In genomic region chr1:2052756-2053155, GRCh38 we compare ENCODE assay signal across 23 cellular contexts. TPM values are rescaled to one million over a fixed set of nuclear protein-coding genes. Genes with fewer than 3 reads are reported as not detected.
DNase-seq lines count a peak whose midpoint lies in the region; ATAC-seq and TF ChIP-seq lines count a peak whose summit lies in the region.
"Had no signal": no experiment of that assay in that cellular context is flagged by ENCODE, and none has a peak within 500 bp of the region (broad histone marks: within the 10 kb centered on the region; RNA-seq: fewer than 3 reads in every experiment).

No MANE protein-coding gene starts in this region.

- H2AK5ac ChIP-seq in trophoblast cell (ENCODE audit: low read length): no peak overlapping the region

- H3K9me3 ChIP-seq in CD4-positive, alpha-beta memory T cell (ENCODE audit: control insufficient read depth in 1 of 2, low read length in 2 of 2): no peaks in the 10 kb centered on the region
- peaks cover 2% of the 10 kb centered on the region for H3K9me3 ChIP-seq in trophoblast cell (ENCODE audit: insufficient read depth, low read depth, low read length)
- H3K9me3 ChIP-seq in psoas muscle: no peaks in the 10 kb centered on the region
- H3K9me3 ChIP-seq: adrenal gland, pancreas, right lobe of liver, thoracic aorta had no signal

- intact Hi-C loops in CD4-positive, alpha-beta memory T cell (cut with micrococcal nuclease): no loop called here
- intact Hi-C loops in psoas muscle (cut with DNase I): no loop called here

- no peak overlapping the region for H3K23ac ChIP-seq in trophoblast cell (ENCODE audit: low read length)

- ATAC-seq in effector memory CD8-positive, alpha-beta T cell (replicated peaks): no peak
- ATAC-seq in psoas muscle: no peak
- ATAC-seq: activated CD4-positive, CD25-positive, alpha-beta regulatory T cell treated with anti-CD3 and anti-CD28 coated beads, Interleukin-2, amount 50 U/mL, for 24 hours; HepG2; pancreas; right lobe of liver had no signal

- H3K14ac ChIP-seq in trophoblast cell (ENCODE audit: low read length): no peak overlapping the region

- CTCF ChIA-PET in CD4-positive, alpha-beta memory T cell (lab: Charles Lee; ENCODE audit: partially characterized antibody): interaction anchor here (1.9 kb wide), 1 partner anchor 8 kb away, joined by 8 read pairs; no protein-coding TSS in a partner anchor

- no peak overlapping the region for H4K8ac ChIP-seq in trophoblast cell (ENCODE audit: low read depth, low read length)

- H2AFZ ChIP-seq in trophoblast cell (ENCODE audit: insufficient read depth, low read length, poor library complexity): no peak overlapping the region

- H3K27ac ChIP-seq in CD4-positive, alpha-beta memory T cell (ENCODE audit: low read depth, low read length): no peak overlapping the region
- no peak overlapping the region for H3K27ac ChIP-seq in trophoblast cell (ENCODE audit: low read depth, low read length)
- H3K27ac ChIP-seq in psoas muscle: no peak overlapping the region
- H3K27ac ChIP-seq: cardiac muscle cell, pancreas, right lobe of liver, thoracic aorta had no signal

- no peak overlapping the region for H2BK12ac ChIP-seq in trophoblast cell (ENCODE audit: low read length)

- DNase-seq in CD4-positive, alpha-beta memory T cell: peak in 1 of 5 donors; percentile 3
- no peak for DNase-seq in effector memory CD8-positive, alpha-beta T cell
- DNase-seq in trophoblast cell (no peak), SIG-M5 treated with dmso at 0.1 percent for 504 hours (lab: John Stamatoyannopoulos, UW; ENCODE audit: unreplicated experiment) (no peak), psoas muscle (no peak), NCI-H2029 (lab: John Stamatoyannopoulos, UW) (no peak)
- DNase-seq: activated CD8-positive, alpha-beta memory T cell treated with anti-CD3 and anti-CD28 coated beads for 24 hours; adrenal gland; foreskin fibroblast; HFFc6; mammary epithelial cell; NCI-H1436; NCI-H524 treated with DMSO at 0.1 percent for 48 hours; right lobe of liver; RPMI8226; stimulated activated CD4-positive, alpha-beta T cell treated with anti-CD3 and anti-CD28 coated beads, Interleukin-15, amount 100 ng/mL, for 24 hours had no signal

- H3K36me3 Mint-ChIP-seq in CD4-positive, alpha-beta memory T cell: peaks cover 0 to 13% of the 10 kb centered on the region in 2 donors
- H3K36me3 Mint-ChIP-seq in IgD-negative memory B cell: no peaks in the 10 kb centered on the region
- peaks cover 14% of the 10 kb centered on the region for H3K36me3 Mint-ChIP-seq in effector memory CD8-positive, alpha-beta T cell (ENCODE audit: insufficient read depth)

- peak overlapping the region; percentile 13 for H3K4ac ChIP-seq in trophoblast cell (ENCODE audit: low read depth, low read length)

- H3K36me3 ChIP-seq in CD4-positive, alpha-beta memory T cell (ENCODE audit: insufficient read depth, low read length): peaks cover 4% of the 10 kb centered on the region
- H3K36me3 ChIP-seq in trophoblast cell (ENCODE audit: control insufficient read depth in 1 of 2, insufficient read depth in 2 of 2, low read length in 2 of 2) (peaks cover 19% of the 10 kb centered on the region in 2 experiments), psoas muscle (ENCODE audit: insufficient read depth in 1 of 2, low read depth in 1 of 2) (no peaks in the 10 kb centered on the region)
- H3K36me3 ChIP-seq: pancreas, thoracic aorta had no signal

- H3K18ac ChIP-seq in trophoblast cell (ENCODE audit: low read length): no peak overlapping the region

- peaks cover 5 to 34% (median 13%) of the 10 kb centered on the region in 4 donors for H3K4me1 Mint-ChIP-seq in CD4-positive, alpha-beta memory T cell
- H3K4me1 Mint-ChIP-seq in IgD-negative memory B cell: peaks cover 7 to 13% (median 12%) of the 10 kb centered on the region in 3 donors
- peaks cover 27 to 28% of the 10 kb centered on the region in 2 donors for H3K4me1 Mint-ChIP-seq in effector memory CD8-positive, alpha-beta T cell (ENCODE audit: low read depth in 2 of 2)

- peaks cover 17% of the 10 kb centered on the region for H3K79me2 ChIP-seq in trophoblast cell (ENCODE audit: control insufficient read depth, insufficient read depth, low read length, poor library complexity)

- no peaks in the 10 kb centered on the region for H3K27me3 ChIP-seq in CD4-positive, alpha-beta memory T cell (ENCODE audit: insufficient read depth, low read length)
- peaks cover 4% of the 10 kb centered on the region for H3K27me3 ChIP-seq in trophoblast cell (ENCODE audit: insufficient read depth, low read length)
- H3K27me3 ChIP-seq in psoas muscle (ENCODE audit: insufficient read depth in 3 of 3, low read length in 2 of 3): peaks cover 0 to 49% (median 27%) of the 10 kb centered on the region in 3 donors
- H3K27me3 ChIP-seq: adrenal gland, cardiac muscle cell, pancreas, right lobe of liver had no signal

- no peak overlapping the region for H2BK120ac ChIP-seq in trophoblast cell (ENCODE audit: insufficient read depth, low read length, poor library complexity)

- no peak overlapping the region for H3K4me3 ChIP-seq in CD4-positive, alpha-beta memory T cell (ENCODE audit: low read length in 2 of 2)
- no peak overlapping the region for H3K4me3 ChIP-seq in trophoblast cell (ENCODE audit: low read depth, low read length)
- H3K4me3 ChIP-seq in psoas muscle: no peak overlapping the region
- H3K4me3 ChIP-seq: adrenal gland, cardiac muscle cell, pancreas, right lobe of liver, thoracic aorta had no signal

- POLR2A ChIA-PET in CD4-positive, alpha-beta memory T cell (lab: Charles Lee; ENCODE audit: partially characterized antibody): no interaction called here

- peaks cover 10% of the 10 kb centered on the region for H3K79me1 ChIP-seq in trophoblast cell (ENCODE audit: low read length)

- H3K9ac ChIP-seq in trophoblast cell (ENCODE audit: low read length): no peak overlapping the region

- no CpG with 5 or more reads among the region's 10 CpGs for WGBS in trophoblast cell (ENCODE audit: extremely low coverage, insufficient coverage, insufficient read length)
- 73 to 86% (median 77%) methylated on average over 9 to 10 of the region's 10 CpGs for WGBS in psoas muscle, 3 donors

- H3K27me3 Mint-ChIP-seq in CD4-positive, alpha-beta memory T cell: peaks cover 0 to 4% of the 10 kb centered on the region in 2 donors
- peaks cover 2% of the 10 kb centered on the region for H3K27me3 Mint-ChIP-seq in IgD-negative memory B cell
- peaks cover 0 to 16% of the 10 kb centered on the region in 2 donors for H3K27me3 Mint-ChIP-seq in effector memory CD8-positive, alpha-beta T cell

- no peak overlapping the region for H4K12ac ChIP-seq in trophoblast cell (ENCODE audit: low read depth, low read length)

- no peak overlapping the region for H4K91ac ChIP-seq in trophoblast cell (ENCODE audit: low read depth, low read length)

- peak overlapping the region in 6 of 8 donors; percentile 11 to 83 (median 64) for H3K4me3 Mint-ChIP-seq in CD4-positive, alpha-beta memory T cell
- peak overlapping the region in 3 of 4 donors; percentile 5 to 70 (median 68) for H3K4me3 Mint-ChIP-seq in IgD-negative memory B cell
- peak overlapping the region; percentile 1 to 16 for H3K4me3 Mint-ChIP-seq in effector memory CD8-positive, alpha-beta T cell
- H3K4me3 Mint-ChIP-seq: HFFc6 had no signal

- no peak for TF ChIP-seq CTCF in psoas muscle (IDR thresholded peaks at IDR 0.05)

- H3K9me3 Mint-ChIP-seq in CD4-positive, alpha-beta memory T cell: no peaks in the 10 kb centered on the region
- no peaks in the 10 kb centered on the region for H3K9me3 Mint-ChIP-seq in IgD-negative memory B cell
- H3K9me3 Mint-ChIP-seq in effector memory CD8-positive, alpha-beta T cell: no peaks in the 10 kb centered on the region
- H3K9me3 Mint-ChIP-seq: HFFc6 had no signal

- H3K27ac Mint-ChIP-seq in CD4-positive, alpha-beta memory T cell: peak overlapping the region in 3 of 7 donors; percentile 72 to 77 (median 74)
- peak overlapping the region in 1 of 3 donors; percentile 32 for H3K27ac Mint-ChIP-seq in IgD-negative memory B cell
- H3K27ac Mint-ChIP-seq in effector memory CD8-positive, alpha-beta T cell: peak overlapping the region; percentile 16 to 59
- H3K27ac Mint-ChIP-seq: HFFc6 had no signal

- H2BK5ac ChIP-seq in trophoblast cell (ENCODE audit: low read depth, low read length, poor library complexity): no peak overlapping the region

- no peak overlapping the region for H3K4me2 ChIP-seq in trophoblast cell (ENCODE audit: low read length)

- H3K4me1 ChIP-seq in CD4-positive, alpha-beta memory T cell (ENCODE audit: insufficient read depth, low read length): peaks cover 20% of the 10 kb centered on the region
- peaks cover 18 to 22% of the 10 kb centered on the region in 2 experiments for H3K4me1 ChIP-seq in trophoblast cell (ENCODE audit: control insufficient read depth in 1 of 2, insufficient read depth in 2 of 2, low read length in 2 of 2)
- no peaks in the 10 kb centered on the region for H3K4me1 ChIP-seq in psoas muscle

RNA-seq across cellular contexts. Expression of gene PRKCZ, which starts 2.5 kb away (rescaled TPM):
- 10 to 100 TPM; 32.5 to 40.7 TPM for total RNA-seq in CD4-positive, alpha-beta memory T cell
- polyA plus RNA-seq in CD4-positive, alpha-beta memory T cell: 10 to 100 TPM; 13.5 TPM
- polyA plus RNA-seq in IgD-negative memory B cell (12.0 TPM), psoas muscle (under 1 TPM; 0.07 to 0.40 (median 0.17) TPM)
- 232 and 240 TPM in 2 replicates for polyA plus RNA-seq in trophoblast cell (2013)
- 1 to 10 TPM in 1 of 4 donors, under 1 TPM in 2, not detected in 1; 0.44 to 2.3 (median 0.53) TPM for total RNA-seq in psoas muscle

RNA-seq across cellular contexts. Expression of gene GABRD, which starts 33.6 kb away (rescaled TPM):
- not detected for total RNA-seq in CD4-positive, alpha-beta memory T cell
- not detected for polyA plus RNA-seq in CD4-positive, alpha-beta memory T cell
- polyA plus RNA-seq in IgD-negative memory B cell: not detected
- 0.05 and 0.08 TPM in 2 replicates for polyA plus RNA-seq in trophoblast cell (2013)
- under 1 TPM in 2 of 4 donors, not detected in 2; 0.24 to 0.47 TPM for total RNA-seq in psoas muscle
- polyA plus RNA-seq in psoas muscle: under 1 TPM in 2 of 3 donors, not detected in 1; 0.05 to 0.66 TPM
- total RNA-seq: cardiac muscle cell, epithelial cell of proximal tubule, HepG2, HFFc6, mammary epithelial cell, thoracic aorta had no signal
- polyA plus RNA-seq: cardiac muscle cell, HepG2, mammary epithelial cell had no signal

RNA-seq across cellular contexts. Expression of gene CFAP74, which starts 49.2 kb away (rescaled TPM):
- total RNA-seq in CD4-positive, alpha-beta memory T cell: not detected
- polyA plus RNA-seq in CD4-positive, alpha-beta memory T cell: not detected
- polyA plus RNA-seq in IgD-negative memory B cell (not detected), psoas muscle (under 1 TPM in 2 of 3 donors, not detected in 1; 0.01 to 0.05 TPM)
- 0.03 and 0.15 TPM in 2 replicates for polyA plus RNA-seq in trophoblast cell (2013)
- total RNA-seq in psoas muscle: not detected
- total RNA-seq: epithelial cell of proximal tubule, HFFc6, pancreas, thoracic aorta had no signal
- polyA plus RNA-seq: mammary epithelial cell had no signal

Comparison
In these comparisons a context has a peak if more than half of its experiments do, and no peak if none do; other contexts are left out.
1. H3K4me3 Mint-ChIP-seq: peak in every context shown above with its lines; median percentile 68 in IgD-negative memory B cell; 64 in CD4-positive, alpha-beta memory T cell; 8 in effector memory CD8-positive, alpha-beta T cell.